Comparison of ENCODE assay signal across 8 cellular contexts in the genomic region with DNA sequence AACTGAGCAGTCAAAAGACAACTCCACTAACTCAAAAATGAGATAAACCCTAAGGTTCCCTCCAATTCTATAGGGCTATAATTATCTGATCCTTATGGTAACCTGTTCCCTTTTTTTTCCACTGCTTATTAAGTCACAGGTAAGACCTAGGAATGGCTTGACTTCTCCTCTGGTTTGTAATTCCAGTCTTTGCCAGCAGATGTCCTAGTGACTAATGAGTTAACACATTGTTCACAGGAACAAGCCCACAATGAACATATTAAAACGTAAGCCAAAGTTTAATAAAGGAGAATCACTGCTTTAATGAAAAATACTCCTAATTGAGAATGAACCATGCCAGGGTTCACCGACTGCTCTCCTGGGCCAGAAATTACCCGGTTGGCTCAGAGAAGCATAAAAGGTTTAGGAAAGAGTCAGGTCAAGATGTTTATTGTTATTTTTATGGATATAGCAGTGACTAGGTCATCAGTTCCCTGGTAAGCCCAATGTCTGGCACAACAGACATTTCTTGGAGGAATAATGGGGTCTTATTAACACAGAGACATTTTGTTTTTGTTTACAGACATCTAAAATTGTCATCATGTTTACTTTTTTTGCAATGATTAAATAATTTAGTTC.
DNase-seq lines count a peak whose midpoint lies in the region; ATAC-seq and TF ChIP-seq lines count a peak whose summit lies in the region.

No MANE protein-coding gene starts in this region.

- no peak overlapping the region for H3K4me3 ChIP-seq in suprapubic skin

- in situ Hi-C loops in T47D (cut with HindIII; ENCODE audit: low pct_unique_long_range_greater_than_20kb, low sequenced_read_pairs), result no loop called here

- no peak overlapping the region for H3K27ac Mint-ChIP-seq in activated CD8-positive, alpha-beta memory T cell treated with anti-CD3 and anti-CD28 coated beads, Interleukin-2, amount 10 ng/mL, durations not matched to agents 7 days and 5 days

- no peaks in the 10 kb centered on the region for H3K4me1 ChIP-seq in suprapubic skin

- no peak for TF ChIP-seq POLR2A in suprapubic skin (IDR thresholded peaks at IDR 0.05)

- H3K36me3 Mint-ChIP-seq in activated CD8-positive, alpha-beta memory T cell treated with anti-CD3 and anti-CD28 coated beads, Interleukin-2, amount 10 ng/mL, durations not matched to agents 7 days and 5 days, result no peaks in the 10 kb centered on the region

- no peak overlapping the region for H3K4me3 Mint-ChIP-seq in activated CD8-positive, alpha-beta memory T cell treated with anti-CD3 and anti-CD28 coated beads, Interleukin-2, amount 10 ng/mL, durations not matched to agents 7 days and 5 days

- H3K9me3 ChIP-seq in suprapubic skin, result no peaks in the 10 kb centered on the region

- TF ChIP-seq CTCF in LNCAP (IDR thresholded peaks at IDR 0.05), result peak; percentile 81
- peak; percentile 62 to 63 for TF ChIP-seq CTCF in suprapubic skin (IDR thresholded peaks at IDR 0.05)

- TF ChIP-seq EP300 in suprapubic skin (IDR thresholded peaks at IDR 0.05), result no peak

- CTCF ChIA-PET in activated CD8-positive, alpha-beta memory T cell treated with anti-CD3 and anti-CD28 coated beads, Interleukin-2, amount 10 ng/mL, durations not matched to agents 7 days and 5 days (lab: Charles Lee), result interaction anchor here (4.7 kb wide), 1 partner anchor 209 kb away, joined by 29 read pairs; no protein-coding TSS in a partner anchor

- H3K36me3 ChIP-seq in suprapubic skin, result no peaks in the 10 kb centered on the region

- no peak overlapping the region for H3K27ac ChIP-seq in suprapubic skin

- DNase-seq in activated CD8-positive, alpha-beta memory T cell treated with anti-CD3 and anti-CD28 coated beads, Interleukin-2, amount 10 ng/mL, durations not matched to agents 7 days and 5 days, result peak; percentile 52
- DNase-seq in activated CD8-positive, alpha-beta memory T cell treated with anti-CD3 and anti-CD28 coated beads for 24 hours, result no peak
- peak; percentile 57 for DNase-seq in RPMI7951 (ENCODE audit: low read depth)
- DNase-seq in T47D (ENCODE audit: low read depth in 1 of 2, low spot score in 1 of 2), result peak; percentile 28 to 89
- DNase-seq in kidney tubule cell (ENCODE audit: low spot score), result peak; percentile 71
- DNase-seq in suprapubic skin (ENCODE audit: low spot score in 2 of 2), result no peak

- 10% methylated on average over 3 of the region's 3 CpGs for WGBS in suprapubic skin

- no peaks in the 10 kb centered on the region for H3K27me3 ChIP-seq in suprapubic skin

- H3K4me1 Mint-ChIP-seq in activated CD8-positive, alpha-beta memory T cell treated with anti-CD3 and anti-CD28 coated beads, Interleukin-2, amount 10 ng/mL, durations not matched to agents 7 days and 5 days, result no peaks in the 10 kb centered on the region

- peaks cover 6% of the 10 kb centered on the region for H3K27me3 Mint-ChIP-seq in activated CD8-positive, alpha-beta memory T cell treated with anti-CD3 and anti-CD28 coated beads, Interleukin-2, amount 10 ng/mL, durations not matched to agents 7 days and 5 days

- peak; percentile 65 for ATAC-seq in activated CD8-positive, alpha-beta memory T cell treated with anti-CD3 and anti-CD28 coated beads, Interleukin-2, amount 10 ng/mL, durations not matched to agents 7 days and 5 days
- ATAC-seq in GM21717 (IDR thresholded peaks at IDR 0.05; ENCODE audit: unreplicated experiment), result peak; percentile 80

- no peaks in the 10 kb centered on the region for H3K9me3 Mint-ChIP-seq in activated CD8-positive, alpha-beta memory T cell treated with anti-CD3 and anti-CD28 coated beads, Interleukin-2, amount 10 ng/mL, durations not matched to agents 7 days and 5 days (ENCODE audit: low read depth)

Comparison
In these comparisons a context has a peak if more than half of its experiments do, and no peak if none do; other contexts are left out.
1. DNase-seq: peak in activated CD8-positive, alpha-beta memory T cell treated with anti-CD3 and anti-CD28 coated beads, Interleukin-2, amount 10 ng/mL, durations not matched to agents 7 days and 5 days (single experiment), RPMI7951 (single experiment), T47D (2 of 2) and kidney tubule cell (single experiment); none in activated CD8-positive, alpha-beta memory T cell treated with anti-CD3 and anti-CD28 coated beads for 24 hours (single experiment) and suprapubic skin (0 of 2).